Comparison of ENCODE assay signal across 18 cellular contexts in the genomic region with DNA sequence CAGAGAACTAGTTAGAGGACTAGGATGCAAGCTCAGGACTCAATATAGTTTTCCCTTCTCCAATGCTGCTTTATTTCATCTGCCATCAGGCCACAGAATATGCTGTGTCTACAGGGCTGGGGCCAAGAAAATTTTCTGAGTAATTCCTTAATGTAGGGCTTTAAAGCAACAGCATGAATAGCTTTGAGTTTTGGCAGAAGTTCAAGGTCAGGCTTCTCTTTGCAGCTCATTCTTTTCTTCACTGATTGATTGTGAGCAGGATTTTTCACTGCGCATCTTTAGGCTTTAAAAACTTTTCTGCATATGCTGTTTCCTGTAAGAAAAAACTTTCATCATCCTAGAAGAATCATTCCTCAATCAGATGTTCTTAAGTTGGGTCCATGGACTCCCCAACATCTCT. TPM values are rescaled to one million over a fixed set of nuclear protein-coding genes. Genes with fewer than 3 reads are reported as not detected.
"Had no signal": no experiment of that assay in that cellular context is flagged by ENCODE, and none has a peak within 500 bp of the region (broad histone marks: within the 10 kb centered on the region; RNA-seq: fewer than 3 reads in every experiment).

No MANE protein-coding gene starts in this region.

- H3K9me3 Mint-ChIP-seq: activated CD8-positive, alpha-beta T cell treated with anti-CD3 and anti-CD28 coated beads for 36 hours; nephron progenitor cell; stimulated activated memory B cell treated with anti-CD40 and anti-IgM and Interleukin-4, amounts not matched to agents 10 μg/mL and 1 μg/mL and 100 μg/mL, for 72 hours had no signal

- H3K4me3 ChIP-seq: body of pancreas, left lung, psoas muscle, right lobe of liver, spleen had no signal

- H3K4me3 Mint-ChIP-seq: activated CD8-positive, alpha-beta T cell treated with anti-CD3 and anti-CD28 coated beads for 36 hours; nephron progenitor cell; stimulated activated memory B cell treated with anti-CD40 and anti-IgM and Interleukin-4, amounts not matched to agents 10 μg/mL and 1 μg/mL and 100 μg/mL, for 72 hours had no signal

- DNase-seq: activated CD8-positive, alpha-beta memory T cell treated with anti-CD3 and anti-CD28 coated beads, Interleukin-2, amount 50 U/mL, for 4 hours; activated CD8-positive, alpha-beta T cell treated with anti-CD3 and anti-CD28 coated beads for 36 hours; body of pancreas; cerebellar nuclear complex; dermis blood vessel endothelial cell; glutamatergic neuron; left lung; nephron progenitor cell; psoas muscle; right lobe of liver; spleen; stimulated activated CD4-positive, alpha-beta T cell treated with anti-CD3 and anti-CD28 coated beads, Interleukin-1b, Interleukin-23, amount 100 ng/mL, for 48 hours; substantia nigra; T-helper 1 cell; trophoblast cell had no signal

- H3K36me3 Mint-ChIP-seq: stimulated activated memory B cell treated with anti-CD40 and anti-IgM and Interleukin-4, amounts not matched to agents 10 μg/mL and 1 μg/mL and 100 μg/mL, for 72 hours had no signal

- H3K27me3 ChIP-seq: body of pancreas had no signal

- H3K36me3 ChIP-seq: left lung, right lobe of liver, spleen had no signal

- H3K9me3 ChIP-seq: body of pancreas, left lung, psoas muscle, right lobe of liver, spleen had no signal

- H3K27ac Mint-ChIP-seq: activated CD8-positive, alpha-beta T cell treated with anti-CD3 and anti-CD28 coated beads for 36 hours; nephron progenitor cell; stimulated activated memory B cell treated with anti-CD40 and anti-IgM and Interleukin-4, amounts not matched to agents 10 μg/mL and 1 μg/mL and 100 μg/mL, for 72 hours had no signal

- H3K27ac ChIP-seq: body of pancreas, left lung, psoas muscle, right lobe of liver, spleen, VCaP had no signal

- ATAC-seq: activated CD8-positive, alpha-beta T cell treated with anti-CD3 and anti-CD28 coated beads for 36 hours; body of pancreas; left lung; psoas muscle; right lobe of liver; stimulated activated memory B cell treated with anti-CD40 and anti-IgM and Interleukin-4, amounts not matched to agents 10 μg/mL and 1 μg/mL and 100 μg/mL, for 72 hours had no signal

- FAIRE-seq: islet of Langerhans had no signal

RNA-seq across cellular contexts. Expression of a gene that starts 4.6 kb away (rescaled TPM):
- total RNA-seq: activated CD8-positive, alpha-beta T cell treated with anti-CD3 and anti-CD28 coated beads for 36 hours had no signal
